In genomic region chr22:44337658-44338004, GRCh38 we compare ENCODE assay signal across 8 cellular contexts. TPM values are rescaled to one million over a fixed set of nuclear protein-coding genes. Genes with fewer than 3 reads are reported as not detected.
A peak's percentile ranks its signal among the peaks of the same experiment; 100 is the strongest.
DNase-seq lines count a peak whose midpoint lies in the region; ATAC-seq, FAIRE-seq and TF ChIP-seq lines count a peak whose summit lies in the region.
"Had no signal": no experiment of that assay in that cellular context is flagged by ENCODE, and none has a peak within 500 bp of the region (broad histone marks: within the 10 kb centered on the region; RNA-seq: fewer than 3 reads in every experiment).

No MANE protein-coding gene starts in this region.

- POLR2A ChIA-PET in HEK293T (lab: Yijun Ruan, JAX): interaction anchor here (1.0 kb wide), 1 partner anchor 10 kb away, joined by 3 read pairs; no protein-coding TSS in a partner anchor

- FAIRE-seq in D721Med (lab: Jason Lieb, UNC): no peak

- no peak for ATAC-seq in stimulated activated naive B cell treated with anti-CD40 and anti-IgM and Interleukin-4, amounts not matched to agents 10 μg/mL and 1 μg/mL and 100 μg/mL, for 72 hours (replicated peaks)

- CTCF ChIA-PET in HEK293T (lab: Yijun Ruan, JAX): no interaction called here

- no peaks in the 10 kb centered on the region for H3K36me3 ChIP-seq in rectal smooth muscle tissue (ENCODE audit: control insufficient read depth, insufficient read depth, low read length)
- H3K36me3 ChIP-seq: vagina had no signal

- DNase-seq in H4 (ENCODE audit: low spot score) (peak; percentile 68), NCI-H345 treated with DMSO at 0.1 percent for 48 hours (lab: John Stamatoyannopoulos, UW; ENCODE audit: unreplicated experiment) (peak; percentile 54), dorsolateral prefrontal cortex (peak in 9 of 10 donors; percentile 36 to 90 (median 74)), D721Med (ENCODE audit: insufficient read length, low spot score) (no peak), HEK293T (ENCODE audit: extremely low spot score) (no peak)
- DNase-seq in stimulated activated naive B cell treated with anti-CD40 and anti-IgM and Interleukin-4, amounts not matched to agents 10 μg/mL and 1 μg/mL and 100 μg/mL, for 72 hours: no peak

- no peak overlapping the region for H3K9ac ChIP-seq in rectal smooth muscle tissue (ENCODE audit: low read length)

- H3K36me3 Mint-ChIP-seq in stimulated activated naive B cell treated with anti-CD40 and anti-IgM and Interleukin-4, amounts not matched to agents 10 μg/mL and 1 μg/mL and 100 μg/mL, for 72 hours: no peaks in the 10 kb centered on the region

- no peak for TF ChIP-seq CTCF in dorsolateral prefrontal cortex (IDR thresholded peaks at IDR 0.05 in 54 of 56, conservative IDR thresholded peaks at IDR 0.05 in 2 of 56; ENCODE audit: low read depth in 1 of 56, partially characterized antibody in 56 of 56)
- TF ChIP-seq CTCF in D721Med (IDR thresholded peaks at IDR 0.05; ENCODE audit: insufficient read depth, missing control alignments): no peak

- no peak overlapping the region for H3K27ac Mint-ChIP-seq in stimulated activated naive B cell treated with anti-CD40 and anti-IgM and Interleukin-4, amounts not matched to agents 10 μg/mL and 1 μg/mL and 100 μg/mL, for 72 hours

- H3K4me3 ChIP-seq in dorsolateral prefrontal cortex (peak overlapping the region in 6 of 59 donors; percentile 5 to 16 (median 10)), rectal smooth muscle tissue (ENCODE audit: low read length) (no peak overlapping the region)
- H3K4me3 ChIP-seq: vagina had no signal

- H3K27me3 ChIP-seq in dorsolateral prefrontal cortex: peaks cover 0 to 17% (median 3%) of the 10 kb centered on the region in 45 donors
- H3K27me3 ChIP-seq in rectal smooth muscle tissue (ENCODE audit: control insufficient read depth, insufficient read depth, low read length): peaks cover 7% of the 10 kb centered on the region
- H3K27me3 ChIP-seq: vagina had no signal

- H3K4me1 ChIP-seq in rectal smooth muscle tissue (ENCODE audit: control insufficient read depth, insufficient read depth, low read length): peaks cover 19% of the 10 kb centered on the region

- H3K9me3 Mint-ChIP-seq in stimulated activated naive B cell treated with anti-CD40 and anti-IgM and Interleukin-4, amounts not matched to agents 10 μg/mL and 1 μg/mL and 100 μg/mL, for 72 hours: no peaks in the 10 kb centered on the region

- H3K27ac ChIP-seq in dorsolateral prefrontal cortex (peak overlapping the region in 27 of 59 donors; percentile 4 to 67 (median 44)), rectal smooth muscle tissue (ENCODE audit: low read depth, low read length) (peak overlapping the region; percentile 22)
- H3K27ac ChIP-seq: vagina had no signal

- no peak overlapping the region for H3K4me3 Mint-ChIP-seq in stimulated activated naive B cell treated with anti-CD40 and anti-IgM and Interleukin-4, amounts not matched to agents 10 μg/mL and 1 μg/mL and 100 μg/mL, for 72 hours

- intact Hi-C loops in dorsolateral prefrontal cortex (cut with DNase I): loop anchor here in 1 of 2 donors (10.0 kb wide), 1 partner anchor 287 kb away; no protein-coding TSS in a partner anchor

- H3K27me3 Mint-ChIP-seq in stimulated activated naive B cell treated with anti-CD40 and anti-IgM and Interleukin-4, amounts not matched to agents 10 μg/mL and 1 μg/mL and 100 μg/mL, for 72 hours: peaks cover 1 to 8% of the 10 kb centered on the region in 2 donors

- H3K4me1 Mint-ChIP-seq in stimulated activated naive B cell treated with anti-CD40 and anti-IgM and Interleukin-4, amounts not matched to agents 10 μg/mL and 1 μg/mL and 100 μg/mL, for 72 hours: no peaks in the 10 kb centered on the region

TF ChIP-seq in HEK293T, 16 proteins besides CTCF, POLR2A, EP300 and RAD21:
- TF ChIP-seq ZNF384 (IDR thresholded peaks at IDR 0.05): no peak
- no peak for TF ChIP-seq LEF1 (IDR thresholded peaks at IDR 0.05; ENCODE audit: borderline replicate concordance)
- no peak for TF ChIP-seq NFRKB (IDR thresholded peaks at IDR 0.05)
- no peak for TF ChIP-seq TARDBP (IDR thresholded peaks at IDR 0.05)
- no peak for TF ChIP-seq ARNT (IDR thresholded peaks at IDR 0.05)
- TF ChIP-seq SP1 (IDR thresholded peaks at IDR 0.05): no peak
- TF ChIP-seq BHLHE40 (IDR thresholded peaks at IDR 0.05; ENCODE audit: borderline replicate concordance): no peak
- TF ChIP-seq L3MBTL2 (conservative IDR thresholded peaks at IDR 0.05): no peak
TF ChIP-seq in HEK293T: peak in this region for 0.

RNA-seq across cellular contexts. Expression of gene SHISAL1, which starts 24.9 kb away (rescaled TPM):
- total RNA-seq in H4 (2014; rRNA removed; shearing (Covaris generic)): 7.0 and 8.2 TPM in 2 replicates
- total RNA-seq in dorsolateral prefrontal cortex: 10 to 100 TPM; 11.9 to 65.7 (median 41.1) TPM

Comparison
In these comparisons a context has a peak if more than half of its experiments do, and no peak if none do; other contexts are left out.
1. DNase-seq: peak in H4 (single experiment), NCI-H345 treated with DMSO at 0.1 percent for 48 hours (single experiment) and dorsolateral prefrontal cortex (9 of 10); none in D721Med (single experiment), HEK293T (single experiment) and stimulated activated naive B cell treated with anti-CD40 and anti-IgM and Interleukin-4, amounts not matched to agents 10 μg/mL and 1 μg/mL and 100 μg/mL, for 72 hours (single experiment).